Comparison of ENCODE assay signal across 9 cellular contexts in genomic region chr2:179239194-179239593, GRCh38. TPM values are rescaled to one million over a fixed set of nuclear protein-coding genes. Genes with fewer than 3 reads are reported as not detected.
A peak's percentile ranks its signal among the peaks of the same experiment; 100 is the strongest.
DNase-seq lines count a peak whose midpoint lies in the region; ATAC-seq and TF ChIP-seq lines count a peak whose summit lies in the region.
"Had no signal": no experiment of that assay in that cellular context is flagged by ENCODE, and none has a peak within 500 bp of the region (broad histone marks: within the 10 kb centered on the region; RNA-seq: fewer than 3 reads in every experiment).

No MANE protein-coding gene starts in this region.

- DNase-seq in SK-N-SH (no peak), RWPE2 (ENCODE audit: low spot score) (no peak), GM19240 (ENCODE audit: insufficient read length, low spot score) (no peak), dedifferentiated amniotic fluid mesenchymal stem cell (ENCODE audit: extremely low spot score) (no peak), brain microvascular endothelial cell (no peak)

- TF ChIP-seq CTCF in SK-N-SH (IDR thresholded peaks at IDR 0.05) (no peak), RWPE2 (IDR thresholded peaks at IDR 0.05; ENCODE audit: poor library complexity, severe bottlenecking) (no peak), nephron (IDR thresholded peaks at IDR 0.05; ENCODE audit: unreplicated experiment in 3 of 3) (no peak), brain microvascular endothelial cell (IDR thresholded peaks at IDR 0.05; ENCODE audit: low read depth, low read length, missing control alignments) (no peak)

- no peak overlapping the region for H3K27ac ChIP-seq in SK-N-SH (ENCODE audit: low read depth in 2 of 2, low read length in 1 of 2)
- peak overlapping the region; percentile 54 for H3K27ac ChIP-seq in RWPE2 (ENCODE audit: poor library complexity, severe bottlenecking)
- H3K27ac ChIP-seq in brain microvascular endothelial cell, result no peak overlapping the region
- H3K27ac ChIP-seq: cardiac muscle cell had no signal

- CTCF ChIA-PET in SK-N-SH (lab: Yijun Ruan, JAX), result interaction anchor here (0.9 to 1.8 kb wide), 2 partner anchors 19 to 24 kb away, joined by 3 to 4 read pairs; no protein-coding TSS in a partner anchor

- TF ChIP-seq EP300 in SK-N-SH (IDR thresholded peaks at IDR 0.05; ENCODE audit: borderline replicate concordance in 1 of 2, low read depth in 1 of 2, low read length in 1 of 2), result no peak

- no peaks in the 10 kb centered on the region for H3K9me2 ChIP-seq in SK-N-SH

- H3K4me1 Mint-ChIP-seq in nephron, result peaks cover 38% of the 10 kb centered on the region

- H3K4me2 ChIP-seq in SK-N-SH, result no peak overlapping the region

- POLR2A ChIA-PET in SK-N-SH (lab: Yijun Ruan, JAX), result no interaction called here

- peaks cover 35% of the 10 kb centered on the region for H3K36me3 Mint-ChIP-seq in nephron (ENCODE audit: low read depth)

- H3K27me3 Mint-ChIP-seq in nephron (ENCODE audit: low read depth), result no peaks in the 10 kb centered on the region

- H3K4me3 Mint-ChIP-seq in nephron, result no peak overlapping the region

- H3K27me3 ChIP-seq in SK-N-SH (ENCODE audit: insufficient read depth) (no peaks in the 10 kb centered on the region), RWPE2 (ENCODE audit: insufficient read depth, poor library complexity, severe bottlenecking) (no peaks in the 10 kb centered on the region), brain microvascular endothelial cell (replicated peaks) (no peaks in the 10 kb centered on the region)
- H3K27me3 ChIP-seq: cardiac muscle cell had no signal

- H3K79me2 ChIP-seq in SK-N-SH (ENCODE audit: insufficient read depth), result peaks cover 81% of the 10 kb centered on the region

- H3K4me3 ChIP-seq in SK-N-SH (ENCODE audit: low read depth in 2 of 2, low read length in 1 of 2) (no peak overlapping the region), RWPE2 (ENCODE audit: severe bottlenecking) (no peak overlapping the region), brain microvascular endothelial cell (ENCODE audit: low read depth, low read length) (no peak overlapping the region)
- H3K4me3 ChIP-seq: cardiac muscle cell had no signal

- H3K4me1 ChIP-seq in SK-N-SH (ENCODE audit: control insufficient read depth in 1 of 2, insufficient read depth in 2 of 2, low read depth in 1 of 2, low read length in 1 of 2) (peaks cover 3 to 23% of the 10 kb centered on the region in 2 experiments; a peak in 2 of 4 replicates), RWPE2 (ENCODE audit: insufficient read depth, poor library complexity, severe bottlenecking) (peaks cover 30% of the 10 kb centered on the region)

- no peaks in the 10 kb centered on the region for H3F3A ChIP-seq in SK-N-SH (replicated peaks; ENCODE audit: insufficient read depth)

- H3K9me3 ChIP-seq in SK-N-SH (no peaks in the 10 kb centered on the region; the same call in 1 of the 2 replicates), RWPE2 (ENCODE audit: severe bottlenecking) (no peaks in the 10 kb centered on the region)

- H3K9ac ChIP-seq in SK-N-SH, result no peak overlapping the region

- ATAC-seq in SK-N-SH treated with all-trans-retinoic acid at 6 μM for 48 hours, result no peak
- peak; percentile 57 for ATAC-seq in HG02798 (IDR thresholded peaks at IDR 0.05; ENCODE audit: poor library complexity, unreplicated experiment)
- ATAC-seq in RWPE2 (ENCODE audit: low read depth), result peak; percentile 83

- in situ Hi-C loops in brain microvascular endothelial cell (cut with HindIII; ENCODE audit: low pct_ligation_motif_present, low sequenced_read_pairs), result no loop called here

- H3K9me3 Mint-ChIP-seq in nephron, result peaks cover 22% of the 10 kb centered on the region

- no peak for TF ChIP-seq RAD21 in SK-N-SH (IDR thresholded peaks at IDR 0.05; ENCODE audit: low read length)

- H2AFZ ChIP-seq in SK-N-SH (ENCODE audit: low read depth), result no peak overlapping the region

- H4K20me1 ChIP-seq in SK-N-SH (ENCODE audit: insufficient read depth), result no peaks in the 10 kb centered on the region; the same call in 1 of the 2 replicates

- H3K36me3 ChIP-seq in SK-N-SH (replicated peaks in 1 of 2; ENCODE audit: control insufficient read depth in 1 of 2, insufficient read depth in 2 of 2, low read length in 1 of 2) (peaks cover 0 to 5% of the 10 kb centered on the region in 2 experiments), RWPE2 (ENCODE audit: low read depth) (no peaks in the 10 kb centered on the region), brain microvascular endothelial cell (replicated peaks) (no peaks in the 10 kb centered on the region)
- H3K36me3 ChIP-seq: cardiac muscle cell had no signal

- peak overlapping the region in 2 of 3 experiments; percentile 14 to 58 for H3K27ac Mint-ChIP-seq in nephron

TF ChIP-seq in SK-N-SH, 30 proteins besides CTCF, POLR2A, EP300 and RAD21:
- TF ChIP-seq FOSL2 (IDR thresholded peaks at IDR 0.05; ENCODE audit: borderline replicate concordance, low read depth), result peak; percentile 46; the same call in 1 of the 2 replicates
- TF ChIP-seq EZH2phosphoT487 (IDR thresholded peaks at IDR 0.05; ENCODE audit: borderline replicate concordance, low read depth), result no peak
- peak; percentile 26; the same call in 1 of the 2 replicates for TF ChIP-seq JUND (IDR thresholded peaks at IDR 0.05)
- no peak for TF ChIP-seq ELF1 (IDR thresholded peaks at IDR 0.05)

TF ChIP-seq in SK-N-SH treated with all-trans-retinoic acid at 6 μM for 48 hours, 23 proteins besides CTCF, POLR2A, EP300 and RAD21 (continues in another document):
- TF ChIP-seq BACH2 (CRISPR knock-in tag; IDR thresholded peaks at IDR 0.05; ENCODE audit: borderline replicate concordance) (no peak), ZFP3 (CRISPR knock-in tag; IDR thresholded peaks at IDR 0.05) (no peak), ZNF70 (CRISPR knock-in tag; IDR thresholded peaks at IDR 0.05) (no peak), CREB5 (CRISPR knock-in tag; IDR thresholded peaks at IDR 0.05; ENCODE audit: low read depth) (no peak), TOX (CRISPR knock-in tag; IDR thresholded peaks at IDR 0.05; ENCODE audit: borderline replicate concordance) (no peak), PATZ1 (CRISPR knock-in tag; IDR thresholded peaks at IDR 0.05; ENCODE audit: borderline replicate concordance) (no peak), ARNTL (CRISPR knock-in tag; IDR thresholded peaks at IDR 0.05; ENCODE audit: borderline replicate concordance, low read depth) (no peak), ZNF565 (CRISPR knock-in tag; conservative IDR thresholded peaks at IDR 0.05; ENCODE audit: low read depth) (no peak), POU6F1 (CRISPR knock-in tag; IDR thresholded peaks at IDR 0.05; ENCODE audit: borderline replicate concordance, low read depth) (no peak), ZNF8 (CRISPR knock-in tag; IDR thresholded peaks at IDR 0.05) (no peak), ESRRG (CRISPR knock-in tag; IDR thresholded peaks at IDR 0.05) (no peak), SNAI2 (CRISPR knock-in tag; IDR thresholded peaks at IDR 0.05) (no peak), ZC3H10 (CRISPR knock-in tag; IDR thresholded peaks at IDR 0.05) (no peak), GLIS3 (CRISPR knock-in tag; IDR thresholded peaks at IDR 0.05) (no peak), ZFP30 (CRISPR knock-in tag; IDR thresholded peaks at IDR 0.05) (no peak)

RNA-seq across cellular contexts. Expression of gene SESTD1, which starts 25.4 kb away (rescaled TPM):
- 4.6 and 5.1 TPM in 2 replicates for polyA plus RNA-seq in SK-N-SH (2012; rRNA removed)
- polyA plus RNA-seq in SK-N-SH (2012; cell fraction: cytosol; rRNA removed), result 6.4 and 7.1 TPM in 2 replicates
- 8.3 and 12.1 TPM in 2 replicates for polyA plus RNA-seq in SK-N-SH (2012; cell fraction: nucleus; rRNA removed)
